ENCODE assay signal across 13 cellular contexts in genomic region chr20:3250091-3250504, GRCh38. TPM values are rescaled to one million over a fixed set of nuclear protein-coding genes. Genes with fewer than 3 reads are reported as not detected.
DNase-seq lines count a peak whose midpoint lies in the region; ATAC-seq and TF ChIP-seq lines count a peak whose summit lies in the region.
"Had no signal": no experiment of that assay in that cellular context is flagged by ENCODE, and none has a peak within 500 bp of the region (broad histone marks: within the 10 kb centered on the region; RNA-seq: fewer than 3 reads in every experiment).

No MANE protein-coding gene starts in this region.

- no peaks in the 10 kb centered on the region for H3K36me3 ChIP-seq in A673 (ENCODE audit: insufficient read depth, low read length, poor library complexity, severe bottlenecking)

- BruUV-seq in A673 (replicated peaks; lab: Mats Ljungman, UMichigan), result no TSS peak

- TF ChIP-seq CTCF in A673 (conservative IDR thresholded peaks at IDR 0.05; ENCODE audit: low read depth, low read length) (0 out of 2 replicates have a peak, but pooled peaks have one; percentile 28), GM20000 (IDR thresholded peaks at IDR 0.05; ENCODE audit: extremely low read depth, missing control alignments) (no peak), foreskin keratinocyte (conservative IDR thresholded peaks at IDR 0.05) (peak; percentile 57)

- H3K4me1 ChIP-seq in A673 (ENCODE audit: insufficient read depth, low read length, poor library complexity, severe bottlenecking), result peaks cover 10% of the 10 kb centered on the region
- no peaks in the 10 kb centered on the region for H3K4me1 ChIP-seq in foreskin keratinocyte

- H3K27me3 ChIP-seq in A673 (replicated peaks; ENCODE audit: insufficient read depth, low read depth, low read length, poor library complexity), result no peaks in the 10 kb centered on the region
- H3K27me3 ChIP-seq in foreskin keratinocyte, result peaks cover 18% of the 10 kb centered on the region

- POLR2A ChIA-PET in A673 (lab: Charles Lee; ENCODE audit: low non-redundant PET), result no interaction called here

- no peaks in the 10 kb centered on the region for H3K9me3 ChIP-seq in A673 (ENCODE audit: low read depth, low read length, poor library complexity, severe bottlenecking)
- H3K9me3 ChIP-seq: lower lobe of right lung had no signal

- CTCF ChIA-PET in A673 (lab: Charles Lee), result interaction anchor here (1.2 kb wide), 1 partner anchor 27 kb away, joined by 3 read pairs; no protein-coding TSS in a partner anchor

- intact Hi-C loops in A673 (cut with micrococcal nuclease; ENCODE audit: unreplicated experiment), result no loop called here

- DNase-seq in A673 (ENCODE audit: low spot score), result no peak
- DNase-seq in GM20000 (ENCODE audit: low spot score), result peak; percentile 38
- peak; percentile 47 for DNase-seq in RPMI8226
- DNase-seq in foreskin keratinocyte, result no peak
- no peak for DNase-seq in effector CD4-positive, alpha-beta T cell
- no peak for DNase-seq in dedifferentiated amniotic fluid mesenchymal stem cell (ENCODE audit: extremely low spot score)
- no peak for DNase-seq in NCI-H345 (lab: John Stamatoyannopoulos, UW)
- no peak for DNase-seq in foreskin melanocyte
- DNase-seq: lower lobe of right lung; NCI-H2029; stimulated activated naive CD8-positive, alpha-beta T cell treated with anti-CD3 and anti-CD28 coated beads, Interleukin-15, amount 100 ng/mL, for 72 hours; T-helper 2 cell had no signal

- no peak overlapping the region for H3K4me3 ChIP-seq in A673 (ENCODE audit: low read depth, low read length, poor library complexity, severe bottlenecking)
- H3K4me3 ChIP-seq: lower lobe of right lung had no signal

- ATAC-seq in foreskin keratinocyte, result peak; percentile 32
- ATAC-seq: activated T-helper 17 cell treated with anti-CD3 and anti-CD28 coated beads, Interleukin-2, amount 50 U/mL, for 72 hours; lower lobe of right lung; stimulated activated naive CD8-positive, alpha-beta T cell treated with anti-CD3 and anti-CD28 coated beads, Interleukin-15, amount 100 ng/mL, for 72 hours had no signal

- H3K27ac ChIP-seq in A673 (ENCODE audit: low read depth, low read length, poor library complexity, severe bottlenecking) (no peak overlapping the region), foreskin keratinocyte (no peak overlapping the region)
- H3K27ac ChIP-seq: lower lobe of right lung had no signal

RNA-seq across cellular contexts. Expression of gene SLC4A11, which starts 11.1 kb away (rescaled TPM):
- total RNA-seq in A673 (2021) (1.1 and 1.5 TPM in 2 replicates), foreskin keratinocyte (11.3 TPM in 2 replicates)
- polyA plus RNA-seq in foreskin keratinocyte, result 9.6 and 10.2 TPM in 2 replicates

RNA-seq across cellular contexts. Expression of gene ITPA, which starts 40.8 kb away (rescaled TPM):
- 79.9 and 81.3 TPM in 2 replicates for total RNA-seq in A673 (2021)
- 47.2 and 58.0 TPM in 2 replicates for total RNA-seq in foreskin keratinocyte
- polyA plus RNA-seq in foreskin keratinocyte, result 82.1 and 97.0 TPM in 2 replicates

RNA-seq across cellular contexts. Expression of gene DDRGK1, which starts 45.6 kb away (rescaled TPM):
- total RNA-seq in A673 (2021), result 60.2 and 72.0 TPM in 2 replicates
- total RNA-seq in foreskin keratinocyte, result 42.3 and 47.4 TPM in 2 replicates
- polyA plus RNA-seq in foreskin keratinocyte, result 64.4 and 69.6 TPM in 2 replicates

Comparison
In these comparisons a context has a peak if more than half of its experiments do, and no peak if none do; other contexts are left out.
1. DNase-seq: peak in GM20000 (single experiment) and RPMI8226 (single experiment); none in A673 (single experiment), foreskin keratinocyte (0 of 2), effector CD4-positive, alpha-beta T cell (single experiment), dedifferentiated amniotic fluid mesenchymal stem cell (single experiment), NCI-H345 (single experiment) and foreskin melanocyte (single experiment).